Comparison of ENCODE assay signal across 23 cellular contexts in the genomic region with DNA sequence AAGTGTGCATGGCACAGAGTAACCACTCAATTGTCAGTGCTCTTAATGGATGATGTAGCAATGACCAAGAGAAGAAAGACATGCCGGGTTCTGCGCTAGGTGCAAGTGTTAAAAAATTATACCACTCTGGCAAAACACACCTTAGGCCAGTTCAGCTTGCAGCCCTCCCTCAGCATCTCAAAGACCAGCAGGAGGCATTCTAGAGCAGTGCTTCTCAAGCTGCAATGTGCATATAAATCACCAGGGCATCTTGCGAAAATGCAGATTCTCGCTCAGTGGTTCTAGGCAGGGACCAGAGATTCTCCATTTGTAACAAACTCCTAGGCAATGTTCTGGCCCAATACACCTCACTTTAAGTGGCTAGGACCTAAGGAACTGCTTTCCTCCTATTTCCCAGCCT.
DNase-seq lines count a peak whose midpoint lies in the region; ATAC-seq and TF ChIP-seq lines count a peak whose summit lies in the region.
"Had no signal": no experiment of that assay in that cellular context is flagged by ENCODE, and none has a peak within 500 bp of the region (broad histone marks: within the 10 kb centered on the region; RNA-seq: fewer than 3 reads in every experiment).

No MANE protein-coding gene starts in this region.

- no peak overlapping the region for H3K23ac ChIP-seq in mesendoderm (ENCODE audit: low read length)

- no peak overlapping the region for H3K56ac ChIP-seq in mesendoderm (ENCODE audit: low read length)

- no peak for ATAC-seq in HG03469 (IDR thresholded peaks at IDR 0.05; ENCODE audit: unreplicated experiment)
- ATAC-seq in omental fat pad (ENCODE audit: low FRiP score): no peak
- ATAC-seq: left colon, Right ventricle myocardium inferior had no signal

- H3K9ac ChIP-seq in mesendoderm (ENCODE audit: low read length): no peak overlapping the region

- no CpG with 5 or more reads among the region's 4 CpGs for WGBS in mesendoderm (ENCODE audit: extremely low coverage, insufficient coverage, low lambda C conversion rate)

- H3K9me3 ChIP-seq in WERI-Rb-1 (ENCODE audit: severe bottlenecking): no peaks in the 10 kb centered on the region
- no peaks in the 10 kb centered on the region for H3K9me3 ChIP-seq in left ventricle myocardium inferior (replicated peaks)
- H3K9me3 ChIP-seq: transverse colon had no signal

- no peaks in the 10 kb centered on the region; the same call in 1 of the 2 replicates for H3K27me3 ChIP-seq in GM06990 (replicated peaks; ENCODE audit: control insufficient read depth, insufficient read depth, low read length)
- H3K27me3 ChIP-seq in WERI-Rb-1 (ENCODE audit: insufficient read depth, low read depth, severe bottlenecking): peaks cover 36% of the 10 kb centered on the region
- H3K27me3 ChIP-seq in mesendoderm (ENCODE audit: insufficient read depth, low read length, poor library complexity): no peaks in the 10 kb centered on the region
- no peaks in the 10 kb centered on the region for H3K27me3 ChIP-seq in left ventricle myocardium inferior (ENCODE audit: low read depth)
- H3K27me3 ChIP-seq: cardiac muscle cell, transverse colon had no signal

- intact Hi-C loops in left ventricle myocardium inferior (cut with micrococcal nuclease): no loop called here

- H3K27ac ChIP-seq in WERI-Rb-1: no peak overlapping the region
- no peak overlapping the region for H3K27ac ChIP-seq in mesendoderm (ENCODE audit: low read depth, low read length)
- H3K27ac ChIP-seq in left ventricle myocardium inferior (replicated peaks): no peak overlapping the region
- H3K27ac ChIP-seq: cardiac muscle cell, skin epidermis, transverse colon had no signal

- H3K79me2 ChIP-seq in mesendoderm (ENCODE audit: control insufficient read depth, insufficient read depth, low read length): no peaks in the 10 kb centered on the region

- H2AK5ac ChIP-seq in mesendoderm (ENCODE audit: low read length): no peak overlapping the region

- no peak overlapping the region for H3K4ac ChIP-seq in mesendoderm (ENCODE audit: low read depth, low read length)

- no peak overlapping the region for H3K4me2 ChIP-seq in mesendoderm (ENCODE audit: low read length)

- DNase-seq in GM06990 (ENCODE audit: extremely low read depth, insufficient read length) (no peak), LNCaP clone FGC (ENCODE audit: low read depth) (no peak), WERI-Rb-1 (no peak), mesendoderm (peak; percentile 74), omental fat pad (ENCODE audit: low spot score) (no peak), NCI-H1694 treated with DMSO at 0.1 percent for 48 hours (lab: John Stamatoyannopoulos, UW) (no peak), left ventricle myocardium inferior (no peak)
- DNase-seq: activated CD4-positive, alpha-beta memory T cell treated with anti-CD3 and anti-CD28 coated beads, Interleukin-2, amount 10 ng/mL, durations not matched to agents 7 days and 5 days; activated CD4-positive, CD25-positive, alpha-beta regulatory T cell; aorta; CD4-positive, alpha-beta memory T cell; DMS79; HFFc6; left colon; MM.1S; NCI-H146; occipital lobe; T-helper 9 cell; transverse colon had no signal

- TF ChIP-seq CTCF in GM06990 (IDR thresholded peaks at IDR 0.05; ENCODE audit: insufficient read depth, low read length, poor library complexity, severe bottlenecking): peak; percentile 27
- peak; percentile 42 for TF ChIP-seq CTCF in LNCaP clone FGC (IDR thresholded peaks at IDR 0.05; ENCODE audit: control insufficient read depth, extremely low read depth, insufficient read depth)
- peak; percentile 30; the same call in 1 of the 2 replicates for TF ChIP-seq CTCF in WERI-Rb-1 (IDR thresholded peaks at IDR 0.05; ENCODE audit: low read depth, low read length)
- no peak for TF ChIP-seq CTCF in omental fat pad (IDR thresholded peaks at IDR 0.05)
- no peak for TF ChIP-seq CTCF in left ventricle myocardium inferior (IDR thresholded peaks at IDR 0.05; ENCODE audit: borderline replicate concordance)

- no peak overlapping the region for H2BK15ac ChIP-seq in mesendoderm (replicated peaks; ENCODE audit: low read depth)

- H3K4me1 ChIP-seq in mesendoderm (ENCODE audit: control insufficient read depth, low read depth, low read length) (no peaks in the 10 kb centered on the region), left ventricle myocardium inferior (peaks cover 10% of the 10 kb centered on the region)
- H3K4me1 ChIP-seq: transverse colon had no signal

- no peak overlapping the region for H3K18ac ChIP-seq in mesendoderm (ENCODE audit: low read length)

- no peak overlapping the region for H4K5ac ChIP-seq in mesendoderm (ENCODE audit: low read length)

- no peaks in the 10 kb centered on the region for H3K79me1 ChIP-seq in mesendoderm (ENCODE audit: low read length)

- H2BK5ac ChIP-seq in mesendoderm (ENCODE audit: low read length): no peak overlapping the region

- no peak overlapping the region for H3K4me3 ChIP-seq in GM06990 (replicated peaks; ENCODE audit: low read depth, low read length)
- H3K4me3 ChIP-seq in LNCaP clone FGC (ENCODE audit: low read depth, low read length): no peak overlapping the region
- H3K4me3 ChIP-seq in WERI-Rb-1 (ENCODE audit: low read depth, low read length): no peak overlapping the region
- H3K4me3 ChIP-seq in mesendoderm (ENCODE audit: low read length): no peak overlapping the region
- H3K4me3 ChIP-seq in left ventricle myocardium inferior: no peak overlapping the region
- H3K4me3 ChIP-seq: cardiac muscle cell, skin epidermis, transverse colon had no signal

- no peak overlapping the region for H2BK120ac ChIP-seq in mesendoderm (ENCODE audit: low read depth, low read length)

- H3K36me3 ChIP-seq in GM06990 (ENCODE audit: control insufficient read depth, insufficient read depth, low read length) (no peaks in the 10 kb centered on the region), WERI-Rb-1 (no peaks in the 10 kb centered on the region), mesendoderm (ENCODE audit: control insufficient read depth, insufficient read depth, low read length) (no peaks in the 10 kb centered on the region), left ventricle myocardium inferior (no peaks in the 10 kb centered on the region)
- H3K36me3 ChIP-seq: cardiac muscle cell, transverse colon had no signal

- H4K8ac ChIP-seq in mesendoderm (ENCODE audit: low read depth, low read length): no peak overlapping the region

Comparison
In these comparisons a context has a peak if more than half of its experiments do, and no peak if none do; other contexts are left out.
1. CTCF ChIP-seq: peak in GM06990 (single experiment), LNCaP clone FGC (single experiment) and WERI-Rb-1 (single experiment); none in omental fat pad (0 of 3) and left ventricle myocardium inferior (single experiment).